13 cellular contexts compared by ENCODE assay signal in the genomic region with DNA sequence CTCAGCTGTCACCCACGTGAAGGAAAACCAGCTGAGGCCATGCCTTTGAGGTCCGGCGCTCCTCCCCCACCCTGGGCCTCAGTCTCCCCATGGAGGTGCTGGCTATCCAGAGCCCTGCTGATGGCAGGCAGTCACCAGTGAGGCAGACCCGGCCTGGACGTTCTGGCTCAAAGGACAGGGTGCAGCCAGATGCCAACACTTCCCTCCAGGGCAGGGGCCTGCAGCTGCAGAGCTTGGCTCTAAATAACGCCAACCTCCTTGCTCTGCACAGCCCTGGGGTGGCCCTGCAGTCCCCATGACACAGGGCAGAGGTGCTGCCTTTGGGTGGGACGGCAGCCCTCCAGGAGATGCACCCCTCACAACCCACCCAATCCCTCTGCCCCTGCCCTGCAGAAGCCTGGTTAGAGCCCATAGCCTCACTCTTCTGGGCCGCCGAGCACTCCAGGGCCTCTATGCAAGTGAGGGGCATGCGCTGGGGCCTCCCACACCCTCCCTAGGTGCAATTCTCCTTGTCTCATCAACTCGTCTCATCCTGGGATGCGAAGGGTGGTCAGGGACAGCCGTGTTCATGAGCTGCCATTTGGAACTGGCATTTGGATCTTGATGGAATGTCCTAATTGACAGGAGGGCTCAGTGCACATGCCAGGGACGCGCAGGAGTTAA. TPM values are rescaled to one million over a fixed set of nuclear protein-coding genes. Genes with fewer than 3 reads are reported as not detected.
A peak's percentile ranks its signal among the peaks of the same experiment; 100 is the strongest.
DNase-seq lines count a peak whose midpoint lies in the region; ATAC-seq and TF ChIP-seq lines count a peak whose summit lies in the region.
"Had no signal": no experiment of that assay in that cellular context is flagged by ENCODE, and none has a peak within 500 bp of the region (broad histone marks: within the 10 kb centered on the region; RNA-seq: fewer than 3 reads in every experiment).

No MANE protein-coding gene starts in this region.

- H3K36me3 Mint-ChIP-seq in osteocyte (ENCODE audit: unreplicated experiment), result no peaks in the 10 kb centered on the region

- H3K4me1 ChIP-seq in Panc1 (ENCODE audit: control insufficient read depth, insufficient read depth, low read length) (peaks cover 87% of the 10 kb centered on the region), heart right ventricle (peaks cover 42 to 100% (median 90%) of the 10 kb centered on the region in 9 donors)

- H3K4me3 ChIP-seq in Panc1 (ENCODE audit: low read depth in 2 of 2, low read length in 2 of 2) (no peak overlapping the region), heart right ventricle (no peak overlapping the region)

- intact Hi-C loops in Panc1 (cut with micrococcal nuclease; ENCODE audit: unreplicated experiment) (no loop called here), heart right ventricle (cut with DNase I) (no loop called here)

- ATAC-seq in Panc1 (no peak), heart right ventricle (peak in 1 of 8 donors; percentile 9), GM21825 (IDR thresholded peaks at IDR 0.05; ENCODE audit: unreplicated experiment) (no peak), GM21528 (IDR thresholded peaks at IDR 0.05; ENCODE audit: low FRiP score, unreplicated experiment) (no peak)

- POLR2A ChIA-PET in Panc1 (lab: Charles Lee), result no interaction called here

- peaks cover 65% of the 10 kb centered on the region for H3K4me1 Mint-ChIP-seq in osteocyte (ENCODE audit: unreplicated experiment)

- 60 to 66% methylated on average over 15 of the region's 15 CpGs for WGBS in heart right ventricle, 2 donors

- no TSS peak for BruUV-seq in Panc1 (replicated peaks; lab: Mats Ljungman, UMichigan)

- H3K27me3 Mint-ChIP-seq in osteocyte (ENCODE audit: unreplicated experiment), result no peaks in the 10 kb centered on the region

- H3K36me3 ChIP-seq in Panc1 (ENCODE audit: control insufficient read depth, insufficient read depth, low read length), result no peaks in the 10 kb centered on the region
- H3K36me3 ChIP-seq in heart right ventricle, result no peaks in the 10 kb centered on the region

- CTCF ChIA-PET in Panc1 (lab: Charles Lee), result interaction anchor here (1.3 kb wide), 2 partner anchors 11 to 51 kb away, joined by 3 to 4 read pairs; no protein-coding TSS in a partner anchor

- H3K4me3 Mint-ChIP-seq in osteocyte (ENCODE audit: unreplicated experiment), result no peak overlapping the region
- H3K4me3 Mint-ChIP-seq: T-helper 2 cell treated with Interferon-gamma antibody and Interleukin-4, amounts not matched to agents 5 μg/mL and 100 μg/mL, for 36 hours had no signal

- H3K27ac ChIP-seq in C4-2B (peak overlapping the region; percentile 98), Panc1 (ENCODE audit: low read length) (peak overlapping the region; percentile 90), heart right ventricle (peak overlapping the region in 8 of 10 donors; percentile 62 to 92 (median 85))

- TF ChIP-seq CTCF in C4-2B (conservative IDR thresholded peaks at IDR 0.05), result no peak
- no peak for TF ChIP-seq CTCF in Panc1 (IDR thresholded peaks at IDR 0.05)
- no peak for TF ChIP-seq CTCF in heart right ventricle (IDR thresholded peaks at IDR 0.05)
- no peak for TF ChIP-seq CTCF in osteocyte (IDR thresholded peaks at IDR 0.05)

- H3K9me3 ChIP-seq in Panc1 (ENCODE audit: control insufficient read depth, insufficient read depth, low read depth, low read length), result no peaks in the 10 kb centered on the region
- H3K9me3 ChIP-seq in heart right ventricle, result no peaks in the 10 kb centered on the region

- H3K9me3 Mint-ChIP-seq in osteocyte (ENCODE audit: unreplicated experiment), result no peaks in the 10 kb centered on the region
- H3K9me3 Mint-ChIP-seq: T-helper 2 cell treated with Interferon-gamma antibody and Interleukin-4, amounts not matched to agents 5 μg/mL and 100 μg/mL, for 36 hours had no signal

- H3K27ac Mint-ChIP-seq in osteocyte (ENCODE audit: unreplicated experiment), result peak overlapping the region; percentile 81
- H3K27ac Mint-ChIP-seq: T-helper 2 cell treated with Interferon-gamma antibody and Interleukin-4, amounts not matched to agents 5 μg/mL and 100 μg/mL, for 36 hours had no signal

- DNase-seq in Panc1 (ENCODE audit: low read depth, low spot score) (no peak), heart right ventricle (no peak), osteocyte (ENCODE audit: extremely low spot score, unreplicated experiment) (no peak), cerebellar nuclear complex (lab: John Stamatoyannopoulos, UW) (no peak), activated gamma-delta T cell treated with Interleukin-2 at 50 U/mL for 16 hours (no peak)
- DNase-seq: activated CD4-positive, alpha-beta T cell treated with anti-CD3 and anti-CD28 coated beads, Interleukin-2, amount 50 U/mL, for 48 hours; activated naive CD4-positive, alpha-beta T cell treated with Interleukin-2 at 50 U/mL for 16 hours; C1 segment of cervical spinal cord; GDM1 had no signal

- in situ Hi-C loops in Panc1 (cut with HindIII; ENCODE audit: low pct_unique_long_range_greater_than_20kb, low sequenced_read_pairs), result no loop called here

- H3K27me3 ChIP-seq in Panc1 (ENCODE audit: control insufficient read depth, insufficient read depth, low read length), result no peaks in the 10 kb centered on the region
- H3K27me3 ChIP-seq in heart right ventricle, result no peaks in the 10 kb centered on the region

RNA-seq across cellular contexts. Expression of gene CCDC85C, which starts 30.4 kb away (rescaled TPM):
- total RNA-seq in Panc1 (2021; ENCODE audit: unreplicated experiment) (96.6 TPM), heart right ventricle (10 to 100 TPM; 28.7 to 50.2 (median 32.1) TPM), osteocyte (4.4 and 5.1 TPM in 2 replicates)
- polyA plus RNA-seq in Panc1 (2012; ENCODE audit: insufficient read length), result 64.9 TPM
- 10 to 100 TPM in 1 of 2 donors, 1 to 10 TPM in 1; 9.0 to 23.8 TPM for polyA plus RNA-seq in heart right ventricle
